In genomic region chr11:65382036-65382803, GRCh38 we compare ENCODE assay signal across 1 cellular context.
A peak's percentile ranks its signal among the peaks of the same experiment; 100 is the strongest.
TF ChIP-seq lines count a peak whose summit lies in the region.

Gene SLC25A45, minus strand, starts transcription at chr11:65382646. Its CDS starts 695 bp downstream, at chr11:65381951.

TF ChIP-seq in HepG2, 621 proteins besides CTCF, POLR2A, EP300 and RAD21 (continued from another document and continues in another):
- TF ChIP-seq, protein P1, sequence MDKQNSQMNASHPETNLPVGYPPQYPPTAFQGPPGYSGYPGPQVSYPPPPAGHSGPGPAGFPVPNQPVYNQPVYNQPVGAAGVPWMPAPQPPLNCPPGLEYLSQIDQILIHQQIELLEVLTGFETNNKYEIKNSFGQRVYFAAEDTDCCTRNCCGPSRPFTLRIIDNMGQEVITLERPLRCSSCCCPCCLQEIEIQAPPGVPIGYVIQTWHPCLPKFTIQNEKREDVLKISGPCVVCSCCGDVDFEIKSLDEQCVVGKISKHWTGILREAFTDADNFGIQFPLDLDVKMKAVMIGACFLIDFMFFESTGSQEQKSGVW (CRISPR knock-in tag; IDR thresholded peaks at IDR 0.05; ENCODE audit: borderline replicate concordance), result no peak
- peak; percentile 96 for TF ChIP-seq ARNT2 (CRISPR knock-in tag; IDR thresholded peaks at IDR 0.05; ENCODE audit: low read depth)
- TF ChIP-seq RARA (CRISPR knock-in tag; IDR thresholded peaks at IDR 0.05), result peak; percentile 90
- peak; percentile 75 for TF ChIP-seq FOXK2 (IDR thresholded peaks at IDR 0.05)
- TF ChIP-seq ZNF292 (CRISPR knock-in tag; IDR thresholded peaks at IDR 0.05; ENCODE audit: borderline replicate concordance, low read depth), result peak; percentile 54; the same call in 1 of the 2 replicates
- no peak for TF ChIP-seq XBP1 (CRISPR knock-in tag; IDR thresholded peaks at IDR 0.05)
- TF ChIP-seq ZNF691 (CRISPR knock-in tag; IDR thresholded peaks at IDR 0.05; ENCODE audit: borderline replicate concordance, low read depth), result peak; percentile 91; the same call in 1 of the 2 replicates
- TF ChIP-seq ZNF569 (CRISPR knock-in tag; IDR thresholded peaks at IDR 0.05; ENCODE audit: borderline replicate concordance), result no peak
- peak; percentile 69; the same call in 1 of the 2 replicates for TF ChIP-seq ZFP41 (CRISPR knock-in tag; IDR thresholded peaks at IDR 0.05; ENCODE audit: borderline replicate concordance)
- no peak for TF ChIP-seq REXO4 (CRISPR knock-in tag; IDR thresholded peaks at IDR 0.05; ENCODE audit: borderline replicate concordance)
- peak; percentile 68 for TF ChIP-seq PTBP1 (IDR thresholded peaks at IDR 0.05; ENCODE audit: low read depth, low read length, poor library complexity, severe bottlenecking)
- TF ChIP-seq ZIK1 (CRISPR knock-in tag; IDR thresholded peaks at IDR 0.05; ENCODE audit: borderline replicate concordance, low read depth), result peak; percentile 82
- 0 out of 2 replicates have a peak, but pooled peaks have one; percentile 6 for TF ChIP-seq ZNF572 (CRISPR knock-in tag; IDR thresholded peaks at IDR 0.05)
- peak; percentile 56; the same call in 1 of the 2 replicates for TF ChIP-seq ZNF772 (CRISPR knock-in tag; IDR thresholded peaks at IDR 0.05)
- 0 out of 2 replicates have a peak, but pooled peaks have one; percentile 36 for TF ChIP-seq ZBTB46 (CRISPR knock-in tag; IDR thresholded peaks at IDR 0.05; ENCODE audit: borderline replicate concordance)
- TF ChIP-seq, protein P2, sequence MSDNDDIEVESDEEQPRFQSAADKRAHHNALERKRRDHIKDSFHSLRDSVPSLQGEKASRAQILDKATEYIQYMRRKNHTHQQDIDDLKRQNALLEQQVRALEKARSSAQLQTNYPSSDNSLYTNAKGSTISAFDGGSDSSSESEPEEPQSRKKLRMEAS (IDR thresholded peaks at IDR 0.05), result peak; percentile 89
- TF ChIP-seq ZNF75D (CRISPR knock-in tag; IDR thresholded peaks at IDR 0.05; ENCODE audit: borderline replicate concordance), result no peak
- peak; percentile 94 for TF ChIP-seq MYC (CRISPR knock-in tag; IDR thresholded peaks at IDR 0.05; ENCODE audit: borderline replicate concordance)
- TF ChIP-seq ZNF343 (CRISPR knock-in tag; IDR thresholded peaks at IDR 0.05), result peak; percentile 91
- TF ChIP-seq MLX (CRISPR knock-in tag; IDR thresholded peaks at IDR 0.05), result peak; percentile 80
- peak; percentile 45 for TF ChIP-seq FOXO1 (CRISPR knock-in tag; IDR thresholded peaks at IDR 0.05)
- TF ChIP-seq BHLHE40 (IDR thresholded peaks at IDR 0.05; ENCODE audit: low read length), result peak; percentile 89
- TF ChIP-seq MAF1 (CRISPR knock-in tag; IDR thresholded peaks at IDR 0.05; ENCODE audit: borderline replicate concordance), result no peak
- peak; percentile 96 for TF ChIP-seq DMAP1 (CRISPR knock-in tag; IDR thresholded peaks at IDR 0.05)
- TF ChIP-seq ZNF543 (CRISPR knock-in tag; IDR thresholded peaks at IDR 0.05), result peak; percentile 89
- 0 out of 2 replicates have a peak, but pooled peaks have one; percentile 2 for TF ChIP-seq ZNF446 (CRISPR knock-in tag; IDR thresholded peaks at IDR 0.05)
- peak; percentile 66 for TF ChIP-seq ZMYM4 (CRISPR knock-in tag; IDR thresholded peaks at IDR 0.05)
- no peak for TF ChIP-seq SMAD1 (CRISPR knock-in tag; IDR thresholded peaks at IDR 0.05; ENCODE audit: borderline replicate concordance, low read depth)
- TF ChIP-seq ESRRA (CRISPR knock-in tag; IDR thresholded peaks at IDR 0.05; ENCODE audit: low read depth), result peak; percentile 86; the same call in 1 of the 2 replicates
- no peak; the same call in 1 of the 2 replicates for TF ChIP-seq HES4 (CRISPR knock-in tag; IDR thresholded peaks at IDR 0.05; ENCODE audit: borderline replicate concordance)
- TF ChIP-seq JUNB (CRISPR knock-in tag; IDR thresholded peaks at IDR 0.05; ENCODE audit: borderline replicate concordance), result peak; percentile 59; the same call in 1 of the 2 replicates
- peak; percentile 27; the same call in 1 of the 2 replicates for TF ChIP-seq TSC22D2 (CRISPR knock-in tag; IDR thresholded peaks at IDR 0.05; ENCODE audit: borderline replicate concordance)
- TF ChIP-seq IKZF5 (CRISPR knock-in tag; IDR thresholded peaks at IDR 0.05), result peak; percentile 94
- TF ChIP-seq, protein P3, sequence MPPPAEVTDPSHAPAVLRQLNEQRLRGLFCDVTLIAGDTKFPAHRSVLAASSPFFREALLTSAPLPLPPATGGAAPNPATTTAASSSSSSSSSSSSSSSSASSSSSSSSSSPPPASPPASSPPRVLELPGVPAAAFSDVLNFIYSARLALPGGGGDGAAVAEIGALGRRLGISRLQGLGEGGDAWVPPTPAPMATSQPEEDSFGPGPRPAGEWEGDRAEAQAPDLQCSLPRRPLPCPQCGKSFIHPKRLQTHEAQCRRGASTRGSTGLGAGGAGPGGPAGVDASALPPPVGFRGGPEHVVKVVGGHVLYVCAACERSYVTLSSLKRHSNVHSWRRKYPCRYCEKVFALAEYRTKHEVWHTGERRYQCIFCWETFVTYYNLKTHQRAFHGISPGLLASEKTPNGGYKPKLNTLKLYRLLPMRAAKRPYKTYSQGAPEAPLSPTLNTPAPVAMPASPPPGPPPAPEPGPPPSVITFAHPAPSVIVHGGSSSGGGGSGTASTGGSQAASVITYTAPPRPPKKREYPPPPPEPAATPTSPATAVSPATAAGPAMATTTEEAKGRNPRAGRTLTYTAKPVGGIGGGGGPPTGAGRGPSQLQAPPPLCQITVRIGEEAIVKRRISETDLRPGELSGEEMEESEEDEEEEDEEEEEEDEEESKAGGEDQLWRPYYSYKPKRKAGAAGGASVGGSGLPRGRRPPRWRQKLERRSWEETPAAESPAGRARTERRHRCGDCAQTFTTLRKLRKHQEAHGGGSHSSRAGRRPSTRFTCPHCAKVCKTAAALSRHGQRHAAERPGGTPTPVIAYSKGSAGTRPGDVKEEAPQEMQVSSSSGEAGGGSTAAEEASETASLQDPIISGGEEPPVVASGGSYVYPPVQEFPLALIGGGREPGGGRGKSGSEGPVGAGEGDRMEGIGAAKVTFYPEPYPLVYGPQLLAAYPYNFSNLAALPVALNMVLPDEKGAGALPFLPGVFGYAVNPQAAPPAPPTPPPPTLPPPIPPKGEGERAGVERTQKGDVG (CRISPR knock-in tag; IDR thresholded peaks at IDR 0.05; ENCODE audit: borderline replicate concordance), result no peak
- no peak for TF ChIP-seq ZSCAN31 (CRISPR knock-in tag; IDR thresholded peaks at IDR 0.05; ENCODE audit: low read depth)
- TF ChIP-seq, protein P4, sequence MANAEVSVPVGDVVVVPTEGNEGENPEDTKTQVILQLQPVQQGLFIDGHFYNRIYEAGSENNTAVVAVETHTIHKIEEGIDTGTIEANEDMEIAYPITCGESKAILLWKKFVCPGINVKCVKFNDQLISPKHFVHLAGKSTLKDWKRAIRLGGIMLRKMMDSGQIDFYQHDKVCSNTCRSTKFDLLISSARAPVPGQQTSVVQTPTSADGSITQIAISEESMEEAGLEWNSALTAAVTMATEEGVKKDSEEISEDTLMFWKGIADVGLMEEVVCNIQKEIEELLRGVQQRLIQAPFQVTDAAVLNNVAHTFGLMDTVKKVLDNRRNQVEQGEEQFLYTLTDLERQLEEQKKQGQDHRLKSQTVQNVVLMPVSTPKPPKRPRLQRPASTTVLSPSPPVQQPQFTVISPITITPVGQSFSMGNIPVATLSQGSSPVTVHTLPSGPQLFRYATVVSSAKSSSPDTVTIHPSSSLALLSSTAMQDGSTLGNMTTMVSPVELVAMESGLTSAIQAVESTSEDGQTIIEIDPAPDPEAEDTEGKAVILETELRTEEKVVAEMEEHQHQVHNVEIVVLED (CRISPR knock-in tag; IDR thresholded peaks at IDR 0.05; ENCODE audit: borderline replicate concordance), result peak; percentile 73
- TF ChIP-seq ZBTB7A (CRISPR knock-in tag; IDR thresholded peaks at IDR 0.05), result peak; percentile 85
- peak; percentile 64 for TF ChIP-seq ZNF883 (CRISPR knock-in tag; IDR thresholded peaks at IDR 0.05; ENCODE audit: not compliant biosample characterization)
- TF ChIP-seq SSRP1 (CRISPR knock-in tag; IDR thresholded peaks at IDR 0.05), result no peak
- peak; percentile 93; the same call in 1 of the 2 replicates for TF ChIP-seq NAIF1 (CRISPR knock-in tag; IDR thresholded peaks at IDR 0.05; ENCODE audit: borderline replicate concordance)
- TF ChIP-seq TRAFD1 (CRISPR knock-in tag; IDR thresholded peaks at IDR 0.05; ENCODE audit: borderline replicate concordance), result 0 out of 2 replicates have a peak, but pooled peaks have one; percentile 55
- TF ChIP-seq SATB2 (CRISPR knock-in tag; IDR thresholded peaks at IDR 0.05), result no peak
- TF ChIP-seq DNMT3B (CRISPR knock-in tag; conservative IDR thresholded peaks at IDR 0.05), result 0 out of 2 replicates have a peak, but pooled peaks have one; percentile 43
- no peak for TF ChIP-seq ZFP36L1 (CRISPR knock-in tag; IDR thresholded peaks at IDR 0.05)
- no peak for TF ChIP-seq ZNF644 (CRISPR knock-in tag; IDR thresholded peaks at IDR 0.05; ENCODE audit: low read depth)
- TF ChIP-seq GTF3A (CRISPR knock-in tag; conservative IDR thresholded peaks at IDR 0.05), result no peak; the same call in 1 of the 2 replicates
- TF ChIP-seq CREB1 (IDR thresholded peaks at IDR 0.05), result peak; percentile 16; the same call in 1 of the 2 replicates
- peak; percentile 70 for TF ChIP-seq CREB1 (CRISPR knock-in tag; IDR thresholded peaks at IDR 0.05)
- peak; percentile 6 for TF ChIP-seq PPARG (CRISPR knock-in tag; conservative IDR thresholded peaks at IDR 0.05)
- peak; percentile 68; the same call in 1 of the 2 replicates for TF ChIP-seq ZBTB44 (CRISPR knock-in tag; IDR thresholded peaks at IDR 0.05)
- TF ChIP-seq CCDC6 (CRISPR knock-in tag; IDR thresholded peaks at IDR 0.05), result peak; percentile 83
- no peak for TF ChIP-seq HHEX (CRISPR knock-in tag; IDR thresholded peaks at IDR 0.05)
- TF ChIP-seq, protein P5, sequence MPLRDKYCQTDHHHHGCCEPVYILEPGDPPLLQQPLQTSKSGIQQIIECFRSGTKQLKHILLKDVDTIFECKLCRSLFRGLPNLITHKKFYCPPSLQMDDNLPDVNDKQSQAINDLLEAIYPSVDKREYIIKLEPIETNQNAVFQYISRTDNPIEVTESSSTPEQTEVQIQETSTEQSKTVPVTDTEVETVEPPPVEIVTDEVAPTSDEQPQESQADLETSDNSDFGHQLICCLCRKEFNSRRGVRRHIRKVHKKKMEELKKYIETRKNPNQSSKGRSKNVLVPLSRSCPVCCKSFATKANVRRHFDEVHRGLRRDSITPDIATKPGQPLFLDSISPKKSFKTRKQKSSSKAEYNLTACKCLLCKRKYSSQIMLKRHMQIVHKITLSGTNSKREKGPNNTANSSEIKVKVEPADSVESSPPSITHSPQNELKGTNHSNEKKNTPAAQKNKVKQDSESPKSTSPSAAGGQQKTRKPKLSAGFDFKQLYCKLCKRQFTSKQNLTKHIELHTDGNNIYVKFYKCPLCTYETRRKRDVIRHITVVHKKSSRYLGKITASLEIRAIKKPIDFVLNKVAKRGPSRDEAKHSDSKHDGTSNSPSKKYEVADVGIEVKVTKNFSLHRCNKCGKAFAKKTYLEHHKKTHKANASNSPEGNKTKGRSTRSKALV (CRISPR knock-in tag; IDR thresholded peaks at IDR 0.05), result no peak; the same call in 1 of the 2 replicates
- TF ChIP-seq ERF (CRISPR knock-in tag; IDR thresholded peaks at IDR 0.05), result peak; percentile 92
